Comparison of ENCODE assay signal across 8 cellular contexts in genomic region chr16:21790506-21790905, GRCh38.
DNase-seq lines count a peak whose midpoint lies in the region; ATAC-seq and TF ChIP-seq lines count a peak whose summit lies in the region.
"Not testable (repeated sequence)": the region's sequence is repeated elsewhere in the genome, so short reads cannot be mapped to it uniquely, and the experiment has no call there.

No MANE protein-coding gene starts in this region.

- H3K4me3 ChIP-seq in CD4-positive, CD25-positive, alpha-beta regulatory T cell (ENCODE audit: low read depth, low read length); PC-3 (ENCODE audit: low read length); gastroesophageal sphincter; lung: not testable (repeated sequence)

- H3K9me2 ChIP-seq in PC-3 (replicated peaks; ENCODE audit: low read length): not testable (repeated sequence)

- H3K9ac ChIP-seq in PC-3 (ENCODE audit: low read length): not testable (repeated sequence)

- POLR2A ChIA-PET in PC-3 (lab: Charles Lee; ENCODE audit: unreplicated experiment): not testable (repeated sequence)

- not testable (repeated sequence) for H3K9me3 ChIP-seq in CD4-positive, CD25-positive, alpha-beta regulatory T cell (ENCODE audit: control insufficient read depth in 2 of 2, low read length in 2 of 2); PC-3 (ENCODE audit: low read length); gastroesophageal sphincter; lung (ENCODE audit: control insufficient read depth in 2 of 2, insufficient read depth in 1 of 2, low read length in 1 of 2)

- intact Hi-C loops in PC-3 (cut with micrococcal nuclease): not testable (repeated sequence)

- peak; percentile 55 to 61 for ATAC-seq in CD4-positive, CD25-positive, alpha-beta regulatory T cell (ENCODE audit: low read depth in 2 of 2)
- peak; percentile 44 for ATAC-seq in GM21529 (IDR thresholded peaks at IDR 0.05; ENCODE audit: unreplicated experiment)
- ATAC-seq in HG03060 (IDR thresholded peaks at IDR 0.05; ENCODE audit: low read depth, unreplicated experiment): peak; percentile 82
- peak; percentile 98 for ATAC-seq in PC-3
- ATAC-seq in activated T-cell treated with anti-CD3 and anti-CD28 coated beads, Interleukin-2, amount 50 U/mL, for 72 hours (replicated peaks in 1 of 2): peak; percentile 95
- peak; percentile 80 for ATAC-seq in gastroesophageal sphincter
- ATAC-seq in lung (ENCODE audit: insufficient read depth, low FRiP score): peak; percentile 84
- ATAC-seq in stimulated activated naive B cell treated with anti-CD40 and anti-IgM and Interleukin-4, amounts not matched to agents 10 μg/mL and 1 μg/mL and 100 μg/mL, for 72 hours (replicated peaks): peak; percentile 96 to 97

- not testable (repeated sequence) for H3K4me3 Mint-ChIP-seq in CD4-positive, CD25-positive, alpha-beta regulatory T cell; activated T-cell treated with anti-CD3 and anti-CD28 coated beads, Interleukin-2, amount 50 U/mL, for 72 hours; stimulated activated naive B cell treated with anti-CD40 and anti-IgM and Interleukin-4, amounts not matched to agents 10 μg/mL and 1 μg/mL and 100 μg/mL, for 72 hours

- H3K4me2 ChIP-seq in PC-3 (ENCODE audit: low read length): not testable (repeated sequence)

- not testable (repeated sequence) for H3K36me3 Mint-ChIP-seq in CD4-positive, CD25-positive, alpha-beta regulatory T cell; activated T-cell treated with anti-CD3 and anti-CD28 coated beads, Interleukin-2, amount 50 U/mL, for 72 hours (ENCODE audit: insufficient read depth in 2 of 2); stimulated activated naive B cell treated with anti-CD40 and anti-IgM and Interleukin-4, amounts not matched to agents 10 μg/mL and 1 μg/mL and 100 μg/mL, for 72 hours

- not testable (repeated sequence) for H3K27ac Mint-ChIP-seq in CD4-positive, CD25-positive, alpha-beta regulatory T cell; activated T-cell treated with anti-CD3 and anti-CD28 coated beads, Interleukin-2, amount 50 U/mL, for 72 hours
- H3K27ac Mint-ChIP-seq in stimulated activated naive B cell treated with anti-CD40 and anti-IgM and Interleukin-4, amounts not matched to agents 10 μg/mL and 1 μg/mL and 100 μg/mL, for 72 hours: peak overlapping the region; percentile 37

- no CpG with 5 or more reads among the region's 1 CpG for WGBS in gastroesophageal sphincter (ENCODE audit: low coverage in 1 of 2), 2 donors
- 9 to 33% methylated on average over 1 of the region's 1 CpG for WGBS in lung, 2 donors

- H3K27me3 Mint-ChIP-seq in CD4-positive, CD25-positive, alpha-beta regulatory T cell; activated T-cell treated with anti-CD3 and anti-CD28 coated beads, Interleukin-2, amount 50 U/mL, for 72 hours (ENCODE audit: low read depth); stimulated activated naive B cell treated with anti-CD40 and anti-IgM and Interleukin-4, amounts not matched to agents 10 μg/mL and 1 μg/mL and 100 μg/mL, for 72 hours: not testable (repeated sequence)

- not testable (repeated sequence) for H4K20me1 ChIP-seq in PC-3 (ENCODE audit: low read length)

- not testable (repeated sequence) for TF ChIP-seq EP300 in gastroesophageal sphincter (IDR thresholded peaks at IDR 0.05)

- not testable (repeated sequence) for BruUV-seq in PC-3 (replicated peaks; lab: Mats Ljungman, UMichigan)

- H3K79me2 ChIP-seq in PC-3 (ENCODE audit: low read length): not testable (repeated sequence)

- not testable (repeated sequence) for H3K4me1 Mint-ChIP-seq in CD4-positive, CD25-positive, alpha-beta regulatory T cell; activated T-cell treated with anti-CD3 and anti-CD28 coated beads, Interleukin-2, amount 50 U/mL, for 72 hours (ENCODE audit: low read depth); stimulated activated naive B cell treated with anti-CD40 and anti-IgM and Interleukin-4, amounts not matched to agents 10 μg/mL and 1 μg/mL and 100 μg/mL, for 72 hours

- H2AFZ ChIP-seq in PC-3 (ENCODE audit: low read length): not testable (repeated sequence)

- not testable (repeated sequence) for H3F3A ChIP-seq in PC-3 (ENCODE audit: low read length, unreplicated experiment)

- H3K27ac ChIP-seq in CD4-positive, CD25-positive, alpha-beta regulatory T cell (ENCODE audit: insufficient read depth, low read length, poor library complexity, severe bottlenecking); gastroesophageal sphincter; lung (ENCODE audit: low read depth in 1 of 2, low read length in 1 of 2): not testable (repeated sequence)
- 0 out of 2 replicates have a peak overlapping the region, but pooled peaks have one; percentile 41 for H3K27ac ChIP-seq in PC-3 (ENCODE audit: low read length)

- H3K27me3 ChIP-seq in CD4-positive, CD25-positive, alpha-beta regulatory T cell (ENCODE audit: control insufficient read depth, insufficient read depth, low read length); PC-3 (ENCODE audit: low read length); gastroesophageal sphincter; lung (ENCODE audit: control insufficient read depth, insufficient read depth): not testable (repeated sequence)

- H3K4me1 ChIP-seq in CD4-positive, CD25-positive, alpha-beta regulatory T cell (ENCODE audit: control insufficient read depth, insufficient read depth, low read length, poor library complexity, severe bottlenecking); PC-3 (ENCODE audit: insufficient read depth, low read length); gastroesophageal sphincter; lung (ENCODE audit: control insufficient read depth in 2 of 2, insufficient read depth in 2 of 2, low read length in 2 of 2): not testable (repeated sequence)

- not testable (repeated sequence) for TF ChIP-seq CTCF in PC-3 (conservative IDR thresholded peaks at IDR 0.05; ENCODE audit: low read depth, low read length); gastroesophageal sphincter (IDR thresholded peaks at IDR 0.05); lung (IDR thresholded peaks at IDR 0.05; ENCODE audit: control extremely low read depth, extremely low read depth)

- H3K9me3 Mint-ChIP-seq in CD4-positive, CD25-positive, alpha-beta regulatory T cell; activated T-cell treated with anti-CD3 and anti-CD28 coated beads, Interleukin-2, amount 50 U/mL, for 72 hours; stimulated activated naive B cell treated with anti-CD40 and anti-IgM and Interleukin-4, amounts not matched to agents 10 μg/mL and 1 μg/mL and 100 μg/mL, for 72 hours: not testable (repeated sequence)

- DNase-seq in CD4-positive, CD25-positive, alpha-beta regulatory T cell; PC-3; activated T-cell treated with anti-CD3 and anti-CD28 coated beads, Interleukin-2, amount 50 U/mL, for 72 hours; lung (ENCODE audit: low spot score); stimulated activated naive B cell treated with anti-CD40 and anti-IgM and Interleukin-4, amounts not matched to agents 10 μg/mL and 1 μg/mL and 100 μg/mL, for 72 hours: not testable (repeated sequence)

- TF ChIP-seq POLR2A in gastroesophageal sphincter (IDR thresholded peaks at IDR 0.05): not testable (repeated sequence)

- not testable (repeated sequence) for H3K36me3 ChIP-seq in CD4-positive, CD25-positive, alpha-beta regulatory T cell (ENCODE audit: control insufficient read depth, insufficient read depth, low read length); PC-3 (ENCODE audit: low read depth, low read length); gastroesophageal sphincter; lung (ENCODE audit: control insufficient read depth in 2 of 2, insufficient read depth in 2 of 2, low read length in 2 of 2)

- CTCF ChIA-PET in PC-3 (lab: Charles Lee): not testable (repeated sequence)

Comparison
In these comparisons a context has a peak if more than half of its experiments do, and no peak if none do; other contexts are left out.
1. ATAC-seq: peak in every context shown above with its lines; median percentile 98 in PC-3; 96 in stimulated activated naive B cell treated with anti-CD40 and anti-IgM and Interleukin-4, amounts not matched to agents 10 μg/mL and 1 μg/mL and 100 μg/mL, for 72 hours; 95 in activated T-cell treated with anti-CD3 and anti-CD28 coated beads, Interleukin-2, amount 50 U/mL, for 72 hours; 84 in lung; 82 in HG03060; 80 in gastroesophageal sphincter; 58 in CD4-positive, CD25-positive, alpha-beta regulatory T cell; 44 in GM21529.